In genomic region chr7:837001-837400, GRCh38 we compare ENCODE assay signal across 1 cellular context.
TF ChIP-seq lines count a peak whose summit lies in the region.

No MANE protein-coding gene starts in this region.

TF ChIP-seq in GM12878, 131 proteins besides CTCF, POLR2A, EP300 and RAD21:
- TF ChIP-seq GATAD2B (conservative IDR thresholded peaks at IDR 0.05; ENCODE audit: low read depth) (no peak), MXI1 (IDR thresholded peaks at IDR 0.05; ENCODE audit: low read depth, low read length) (no peak), E4F1 (IDR thresholded peaks at IDR 0.05; ENCODE audit: borderline replicate concordance, partially characterized antibody) (no peak), REST (IDR thresholded peaks at IDR 0.05; ENCODE audit: low read depth, low read length) (no peak), SIN3A (IDR thresholded peaks at IDR 0.05; ENCODE audit: low read depth, low read length) (no peak), CBFB (IDR thresholded peaks at IDR 0.05; ENCODE audit: low read depth) (no peak), RFX5 (IDR thresholded peaks at IDR 0.05; ENCODE audit: low read depth, low read length) (no peak), FOS (IDR thresholded peaks at IDR 0.05; ENCODE audit: borderline replicate concordance, extremely low read depth, insufficient read length) (no peak), KLF5 (IDR thresholded peaks at IDR 0.05; ENCODE audit: partially characterized antibody) (no peak), BACH1 (IDR thresholded peaks at IDR 0.05; ENCODE audit: borderline replicate concordance) (no peak), CEBPB (IDR thresholded peaks at IDR 0.05; ENCODE audit: borderline replicate concordance in 1 of 2, low read depth in 2 of 2, low read length in 2 of 2) (no peak), SMC3 (IDR thresholded peaks at IDR 0.05; ENCODE audit: borderline replicate concordance, low read length) (no peak), ZBTB4 (CRISPR knock-in tag; IDR thresholded peaks at IDR 0.05) (no peak), TAF1 (IDR thresholded peaks at IDR 0.05; ENCODE audit: borderline replicate concordance, low read depth, low read length) (no peak), PAX8 (IDR thresholded peaks at IDR 0.05) (no peak), ATF7 (IDR thresholded peaks at IDR 0.05; ENCODE audit: low read depth) (no peak), RB1 (IDR thresholded peaks at IDR 0.05; ENCODE audit: borderline replicate concordance) (no peak), HCFC1 (IDR thresholded peaks at IDR 0.05; ENCODE audit: low read length) (no peak), USF1 (IDR thresholded peaks at IDR 0.05; ENCODE audit: borderline replicate concordance, extremely low read length, insufficient read depth, low read depth, low read length) (no peak)
TF ChIP-seq in GM12878: peak in this region for 0.
